13 cellular contexts compared by ENCODE assay signal in genomic region chr21:38488640-38489282, GRCh38. TPM values are rescaled to one million over a fixed set of nuclear protein-coding genes. Genes with fewer than 3 reads are reported as not detected.
DNase-seq lines count a peak whose midpoint lies in the region; ATAC-seq and TF ChIP-seq lines count a peak whose summit lies in the region.
"Had no signal": no experiment of that assay in that cellular context is flagged by ENCODE, and none has a peak within 500 bp of the region (broad histone marks: within the 10 kb centered on the region; RNA-seq: fewer than 3 reads in every experiment).

No MANE protein-coding gene starts in this region.

- ATAC-seq in mucosa of descending colon = peak; percentile 45

- TF ChIP-seq CTCF in mucosa of descending colon (IDR thresholded peaks at IDR 0.05) (no peak), GM20000 (IDR thresholded peaks at IDR 0.05; ENCODE audit: extremely low read depth, missing control alignments) (no peak)

- DNase-seq in DMS153 (lab: John Stamatoyannopoulos, UW) (peak; percentile 37), NCI-H748 treated with DMSO at 0.1 percent for 48 hours (lab: John Stamatoyannopoulos, UW) (peak; percentile 33), dermis microvascular lymphatic vessel endothelial cell (ENCODE audit: low read depth in 2 of 2) (peak; percentile 89 to 90), mucosa of descending colon (no peak), GM20000 (ENCODE audit: low spot score) (no peak), NOMO-1 treated with DMSO at 0.1 percent for 48 hours (lab: John Stamatoyannopoulos, UW; ENCODE audit: unreplicated experiment) (no peak)
- DNase-seq in activated CD4-positive, CD25-positive, alpha-beta regulatory T cell treated with anti-CD3 and anti-CD28 coated beads, Interleukin-2, amount 50 U/mL, for 72 hours = no peak
- no peak for DNase-seq in activated CD8-positive, alpha-beta memory T cell treated with anti-CD3 and anti-CD28 coated beads, Interleukin-2, amount 50 U/mL, for 4 hours
- DNase-seq: activated naive CD4-positive, alpha-beta T cell treated with anti-CD3 and anti-CD28 coated beads, Interleukin-2, amount 10 ng/mL, durations not matched to agents 7 days and 5 days; MM.1S; stimulated activated CD4-positive, alpha-beta T cell treated with anti-CD3 and anti-CD28 coated beads, Interleukin-4, amount 100 ng/mL, for 4 hours had no signal

- H3K36me3 ChIP-seq in mucosa of descending colon (ENCODE audit: low read depth) = no peaks in the 10 kb centered on the region
- H3K36me3 ChIP-seq: cardiac muscle cell had no signal

- H3K9me3 ChIP-seq in mucosa of descending colon = no peaks in the 10 kb centered on the region

- H3K4me1 ChIP-seq in mucosa of descending colon (ENCODE audit: low read depth) = peaks cover 13% of the 10 kb centered on the region

- intact Hi-C loops in mucosa of descending colon (cut with DNase I, micrococcal nuclease) = no loop called here

- H3K4me3 ChIP-seq in mucosa of descending colon = no peak overlapping the region
- H3K4me3 ChIP-seq: cardiac muscle cell had no signal

RNA-seq across cellular contexts. Expression of gene ERG, which starts 9.5 kb away (rescaled TPM):
- total RNA-seq in dermis microvascular lymphatic vessel endothelial cell (41.0 and 70.4 TPM in 2 replicates), mucosa of descending colon (1 to 10 TPM; 4.0 to 8.4 (median 4.3) TPM)
- total RNA-seq: NCI-H460 had no signal

Comparison
In these comparisons a context has a peak if more than half of its experiments do, and no peak if none do; other contexts are left out.
1. DNase-seq: peak in DMS153 (single experiment), NCI-H748 treated with DMSO at 0.1 percent for 48 hours (single experiment) and dermis microvascular lymphatic vessel endothelial cell (2 of 2); none in mucosa of descending colon (0 of 3), GM20000 (single experiment), activated CD4-positive, CD25-positive, alpha-beta regulatory T cell treated with anti-CD3 and anti-CD28 coated beads, Interleukin-2, amount 50 U/mL, for 72 hours (single experiment), NOMO-1 treated with DMSO at 0.1 percent for 48 hours (single experiment) and activated CD8-positive, alpha-beta memory T cell treated with anti-CD3 and anti-CD28 coated beads, Interleukin-2, amount 50 U/mL, for 4 hours (single experiment).